In genomic region chr10:126927799-126928198, GRCh38 we compare ENCODE assay signal across 1 cellular context.
TF ChIP-seq lines count a peak whose summit lies in the region.

No MANE protein-coding gene starts in this region.

TF ChIP-seq in WTC11, 78 proteins besides CTCF, POLR2A, EP300 and RAD21:
- TF ChIP-seq, protein P1, sequence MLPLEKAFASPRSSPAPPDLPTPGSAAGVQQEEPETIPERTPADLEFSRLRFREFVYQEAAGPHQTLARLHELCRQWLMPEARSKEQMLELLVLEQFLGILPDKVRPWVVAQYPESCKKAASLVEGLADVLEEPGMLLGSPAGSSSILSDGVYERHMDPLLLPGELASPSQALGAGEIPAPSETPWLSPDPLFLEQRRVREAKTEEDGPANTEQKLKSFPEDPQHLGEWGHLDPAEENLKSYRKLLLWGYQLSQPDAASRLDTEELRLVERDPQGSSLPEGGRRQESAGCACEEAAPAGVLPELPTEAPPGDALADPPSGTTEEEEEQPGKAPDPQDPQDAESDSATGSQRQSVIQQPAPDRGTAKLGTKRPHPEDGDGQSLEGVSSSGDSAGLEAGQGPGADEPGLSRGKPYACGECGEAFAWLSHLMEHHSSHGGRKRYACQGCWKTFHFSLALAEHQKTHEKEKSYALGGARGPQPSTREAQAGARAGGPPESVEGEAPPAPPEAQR (CRISPR knock-in tag; IDR thresholded peaks at IDR 0.05): no peak
- TF ChIP-seq ZNF416 (CRISPR knock-in tag; IDR thresholded peaks at IDR 0.05) (no peak), ZNF671 (CRISPR knock-in tag; IDR thresholded peaks at IDR 0.05) (no peak), ZNF317 (CRISPR knock-in tag; IDR thresholded peaks at IDR 0.05; ENCODE audit: borderline replicate concordance, low read depth) (no peak), EMX1 (CRISPR knock-in tag; IDR thresholded peaks at IDR 0.05) (no peak), FOXP4 (CRISPR knock-in tag; IDR thresholded peaks at IDR 0.05) (no peak), ZNF532 (CRISPR knock-in tag; IDR thresholded peaks at IDR 0.05; ENCODE audit: borderline replicate concordance) (no peak), JAZF1 (CRISPR knock-in tag; IDR thresholded peaks at IDR 0.05) (no peak), FOXK1 (CRISPR knock-in tag; IDR thresholded peaks at IDR 0.05) (no peak), NFE2L1 (CRISPR knock-in tag; IDR thresholded peaks at IDR 0.05) (no peak), ZNF121 (CRISPR knock-in tag; IDR thresholded peaks at IDR 0.05) (no peak), FOXP1 (CRISPR knock-in tag; IDR thresholded peaks at IDR 0.05; ENCODE audit: borderline replicate concordance) (no peak), ZNF396 (CRISPR knock-in tag; IDR thresholded peaks at IDR 0.05; ENCODE audit: borderline replicate concordance) (no peak), MXD4 (CRISPR knock-in tag; IDR thresholded peaks at IDR 0.05; ENCODE audit: borderline replicate concordance) (no peak), HMGA2 (CRISPR knock-in tag; IDR thresholded peaks at IDR 0.05) (no peak)
- TF ChIP-seq, protein P2, sequence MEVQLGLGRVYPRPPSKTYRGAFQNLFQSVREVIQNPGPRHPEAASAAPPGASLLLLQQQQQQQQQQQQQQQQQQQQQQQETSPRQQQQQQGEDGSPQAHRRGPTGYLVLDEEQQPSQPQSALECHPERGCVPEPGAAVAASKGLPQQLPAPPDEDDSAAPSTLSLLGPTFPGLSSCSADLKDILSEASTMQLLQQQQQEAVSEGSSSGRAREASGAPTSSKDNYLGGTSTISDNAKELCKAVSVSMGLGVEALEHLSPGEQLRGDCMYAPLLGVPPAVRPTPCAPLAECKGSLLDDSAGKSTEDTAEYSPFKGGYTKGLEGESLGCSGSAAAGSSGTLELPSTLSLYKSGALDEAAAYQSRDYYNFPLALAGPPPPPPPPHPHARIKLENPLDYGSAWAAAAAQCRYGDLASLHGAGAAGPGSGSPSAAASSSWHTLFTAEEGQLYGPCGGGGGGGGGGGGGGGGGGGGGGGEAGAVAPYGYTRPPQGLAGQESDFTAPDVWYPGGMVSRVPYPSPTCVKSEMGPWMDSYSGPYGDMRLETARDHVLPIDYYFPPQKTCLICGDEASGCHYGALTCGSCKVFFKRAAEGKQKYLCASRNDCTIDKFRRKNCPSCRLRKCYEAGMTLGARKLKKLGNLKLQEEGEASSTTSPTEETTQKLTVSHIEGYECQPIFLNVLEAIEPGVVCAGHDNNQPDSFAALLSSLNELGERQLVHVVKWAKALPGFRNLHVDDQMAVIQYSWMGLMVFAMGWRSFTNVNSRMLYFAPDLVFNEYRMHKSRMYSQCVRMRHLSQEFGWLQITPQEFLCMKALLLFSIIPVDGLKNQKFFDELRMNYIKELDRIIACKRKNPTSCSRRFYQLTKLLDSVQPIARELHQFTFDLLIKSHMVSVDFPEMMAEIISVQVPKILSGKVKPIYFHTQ (CRISPR knock-in tag; IDR thresholded peaks at IDR 0.05): no peak
- TF ChIP-seq, protein P3, sequence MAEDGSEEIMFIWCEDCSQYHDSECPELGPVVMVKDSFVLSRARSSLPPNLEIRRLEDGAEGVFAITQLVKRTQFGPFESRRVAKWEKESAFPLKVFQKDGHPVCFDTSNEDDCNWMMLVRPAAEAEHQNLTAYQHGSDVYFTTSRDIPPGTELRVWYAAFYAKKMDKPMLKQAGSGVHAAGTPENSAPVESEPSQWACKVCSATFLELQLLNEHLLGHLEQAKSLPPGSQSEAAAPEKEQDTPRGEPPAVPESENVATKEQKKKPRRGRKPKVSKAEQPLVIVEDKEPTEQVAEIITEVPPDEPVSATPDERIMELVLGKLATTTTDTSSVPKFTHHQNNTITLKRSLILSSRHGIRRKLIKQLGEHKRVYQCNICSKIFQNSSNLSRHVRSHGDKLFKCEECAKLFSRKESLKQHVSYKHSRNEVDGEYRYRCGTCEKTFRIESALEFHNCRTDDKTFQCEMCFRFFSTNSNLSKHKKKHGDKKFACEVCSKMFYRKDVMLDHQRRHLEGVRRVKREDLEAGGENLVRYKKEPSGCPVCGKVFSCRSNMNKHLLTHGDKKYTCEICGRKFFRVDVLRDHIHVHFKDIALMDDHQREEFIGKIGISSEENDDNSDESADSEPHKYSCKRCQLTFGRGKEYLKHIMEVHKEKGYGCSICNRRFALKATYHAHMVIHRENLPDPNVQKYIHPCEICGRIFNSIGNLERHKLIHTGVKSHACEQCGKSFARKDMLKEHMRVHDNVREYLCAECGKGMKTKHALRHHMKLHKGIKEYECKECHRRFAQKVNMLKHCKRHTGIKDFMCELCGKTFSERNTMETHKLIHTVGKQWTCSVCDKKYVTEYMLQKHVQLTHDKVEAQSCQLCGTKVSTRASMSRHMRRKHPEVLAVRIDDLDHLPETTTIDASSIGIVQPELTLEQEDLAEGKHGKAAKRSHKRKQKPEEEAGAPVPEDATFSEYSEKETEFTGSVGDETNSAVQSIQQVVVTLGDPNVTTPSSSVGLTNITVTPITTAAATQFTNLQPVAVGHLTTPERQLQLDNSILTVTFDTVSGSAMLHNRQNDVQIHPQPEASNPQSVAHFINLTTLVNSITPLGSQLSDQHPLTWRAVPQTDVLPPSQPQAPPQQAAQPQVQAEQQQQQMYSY (CRISPR knock-in tag; IDR thresholded peaks at IDR 0.05): no peak
- TF ChIP-seq, protein P4, sequence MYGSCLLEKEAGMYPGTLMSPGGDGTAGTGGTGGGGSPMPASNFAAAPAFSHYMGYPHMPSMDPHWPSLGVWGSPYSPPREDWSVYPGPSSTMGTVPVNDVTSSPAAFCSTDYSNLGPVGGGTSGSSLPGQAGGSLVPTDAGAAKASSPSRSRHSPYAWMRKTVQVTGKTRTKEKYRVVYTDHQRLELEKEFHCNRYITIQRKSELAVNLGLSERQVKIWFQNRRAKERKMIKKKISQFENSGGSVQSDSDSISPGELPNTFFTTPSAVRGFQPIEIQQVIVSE (CRISPR knock-in tag; IDR thresholded peaks at IDR 0.05; ENCODE audit: borderline replicate concordance): no peak
